Comparison of ENCODE assay signal across 17 cellular contexts in the genomic region with DNA sequence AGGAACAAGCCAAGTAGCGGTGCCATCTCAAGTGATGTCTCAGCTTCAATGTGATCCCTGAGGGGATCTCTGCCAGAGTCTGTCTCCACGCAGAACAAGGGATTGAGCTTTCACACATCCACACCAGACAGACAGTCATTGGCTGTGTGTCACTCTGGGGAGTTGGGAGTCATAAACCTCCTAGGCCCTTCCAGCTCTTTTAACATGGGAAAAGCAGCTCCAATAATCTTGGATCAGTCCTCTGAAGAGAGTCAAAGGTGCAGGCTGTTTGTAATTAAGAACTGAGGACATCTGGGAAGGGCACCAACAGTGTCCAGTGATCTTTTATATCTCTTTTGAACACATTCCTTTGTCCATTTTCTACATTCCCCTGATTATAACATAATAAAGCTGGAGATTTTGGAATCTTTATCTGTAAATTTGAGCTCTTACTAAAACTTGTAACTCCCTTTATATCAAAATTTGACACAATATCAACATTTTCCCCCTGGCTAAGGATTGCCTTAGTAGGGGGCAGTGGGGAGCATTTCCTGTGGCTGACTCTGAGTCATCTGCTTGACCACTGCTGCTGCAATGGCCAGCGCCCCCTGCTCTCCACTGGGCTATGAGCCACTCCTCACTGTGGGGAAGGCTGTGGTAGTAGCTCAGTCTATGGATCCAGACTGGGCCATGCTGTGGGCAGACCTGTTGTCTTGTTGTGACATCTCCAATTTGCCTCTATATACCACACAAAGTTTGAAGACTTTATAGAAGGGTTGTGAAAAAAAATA.
DNase-seq lines count a peak whose midpoint lies in the region; ATAC-seq and TF ChIP-seq lines count a peak whose summit lies in the region.
"Had no signal": no experiment of that assay in that cellular context is flagged by ENCODE, and none has a peak within 500 bp of the region (broad histone marks: within the 10 kb centered on the region; RNA-seq: fewer than 3 reads in every experiment).

No MANE protein-coding gene starts in this region.

- no peaks in the 10 kb centered on the region for H3K27me3 ChIP-seq in adrenal gland
- no peaks in the 10 kb centered on the region for H3K27me3 ChIP-seq in esophagus muscularis mucosa
- no peaks in the 10 kb centered on the region for H3K27me3 ChIP-seq in lung (ENCODE audit: control insufficient read depth, insufficient read depth)
- H3K27me3 ChIP-seq in upper lobe of left lung = no peaks in the 10 kb centered on the region

- ATAC-seq in lung (ENCODE audit: insufficient read depth, low FRiP score) (peak; percentile 40), upper lobe of left lung (ENCODE audit: low FRiP score in 2 of 2) (peak; percentile 62 to 71), HG03196 (IDR thresholded peaks at IDR 0.05; ENCODE audit: unreplicated experiment) (no peak), GM21367 (IDR thresholded peaks at IDR 0.05; ENCODE audit: unreplicated experiment) (no peak)
- ATAC-seq: activated naive CD8-positive, alpha-beta T cell treated with anti-CD3 and anti-CD28 coated beads, Interleukin-2, amount 50 U/mL, for 24 hours had no signal

- H3K4me3 ChIP-seq in adrenal gland (no peak overlapping the region), esophagus muscularis mucosa (no peak overlapping the region), lung (no peak overlapping the region), upper lobe of left lung (no peak overlapping the region)
- H3K4me3 ChIP-seq: prostate gland had no signal

- DNase-seq in adrenal gland (peak; percentile 10 to 53 (median 17)), esophagus muscularis mucosa (ENCODE audit: extremely low spot score) (no peak), lung (ENCODE audit: low spot score) (no peak), upper lobe of left lung (no peak), hepatic stellate cell (ENCODE audit: low spot score) (no peak)
- DNase-seq: activated CD4-positive, alpha-beta T cell treated with anti-CD3 and anti-CD28 coated beads for 1 hour; activated naive CD8-positive, alpha-beta T cell treated with anti-CD3 and anti-CD28 coated beads, Interleukin-2, amount 50 U/mL, for 24 hours; effector CD4-positive, alpha-beta T cell; glutamatergic neuron; KBM-7; NCI-H1930; NCI-H446; nephron progenitor cell; NK-92 treated with Interleukin-12 subunit alpha and Interleukin-12 subunit beta, amount 100 ng/mL, for 24 hours had no signal

- WGBS in adrenal gland, 4 donors = 55 to 59% (median 58%) methylated on average over 3 of the region's 3 CpGs
- WGBS in esophagus muscularis mucosa = 70% methylated on average over 3 of the region's 3 CpGs
- 68 to 88% methylated on average over 3 of the region's 3 CpGs for WGBS in lung, 2 donors
- WGBS in upper lobe of left lung, 2 donors = 69 to 75% methylated on average over 2 to 3 of the region's 3 CpGs

- TF ChIP-seq CTCF in adrenal gland (IDR thresholded peaks at IDR 0.05) = no peak
- TF ChIP-seq CTCF in esophagus muscularis mucosa (IDR thresholded peaks at IDR 0.05) = no peak
- TF ChIP-seq CTCF in lung (IDR thresholded peaks at IDR 0.05; ENCODE audit: control extremely low read depth, extremely low read depth) = no peak
- no peak for TF ChIP-seq CTCF in upper lobe of left lung (IDR thresholded peaks at IDR 0.05)

- no peak for TF ChIP-seq POLR2A in adrenal gland (IDR thresholded peaks at IDR 0.05)
- no peak for TF ChIP-seq POLR2A in esophagus muscularis mucosa (IDR thresholded peaks at IDR 0.05; ENCODE audit: low read depth)
- no peak for TF ChIP-seq POLR2A in upper lobe of left lung (IDR thresholded peaks at IDR 0.05)

- intact Hi-C loops in adrenal gland (cut with DNase I) = no loop called here
- intact Hi-C loops in esophagus muscularis mucosa (cut with DNase I) = no loop called here

- TF ChIP-seq EP300 in esophagus muscularis mucosa (IDR thresholded peaks at IDR 0.05) = no peak
- TF ChIP-seq EP300 in upper lobe of left lung (IDR thresholded peaks at IDR 0.05) = no peak

- H3K36me3 ChIP-seq in adrenal gland (replicated peaks in 1 of 2) (no peaks in the 10 kb centered on the region), esophagus muscularis mucosa (no peaks in the 10 kb centered on the region), lung (ENCODE audit: control insufficient read depth in 2 of 2, insufficient read depth in 2 of 2, low read length in 2 of 2) (no peaks in the 10 kb centered on the region), upper lobe of left lung (no peaks in the 10 kb centered on the region)
- H3K36me3 ChIP-seq: prostate gland had no signal

- H3K9me3 ChIP-seq in adrenal gland (replicated peaks in 1 of 3) (no peaks in the 10 kb centered on the region), esophagus muscularis mucosa (peaks cover 0 to 6% (median 0%) of the 10 kb centered on the region in 4 donors), lung (ENCODE audit: control insufficient read depth in 2 of 2, insufficient read depth in 1 of 2, low read length in 1 of 2) (peaks cover 0 to 2% of the 10 kb centered on the region in 2 donors), upper lobe of left lung (no peaks in the 10 kb centered on the region)
- H3K9me3 ChIP-seq: prostate gland had no signal

- H3K27ac ChIP-seq in adrenal gland = peak overlapping the region in 1 of 5 donors; percentile 17
- H3K27ac ChIP-seq in esophagus muscularis mucosa (replicated peaks in 1 of 4) = peak overlapping the region in 3 of 4 donors; percentile 16 to 20 (median 18)
- peak overlapping the region in 1 of 2 donors; percentile 10 for H3K27ac ChIP-seq in lung (ENCODE audit: low read depth in 1 of 2, low read length in 1 of 2)
- no peak overlapping the region for H3K27ac ChIP-seq in upper lobe of left lung
- H3K27ac ChIP-seq: prostate gland had no signal

- H3K4me1 ChIP-seq in adrenal gland (replicated peaks in 1 of 2) (no peaks in the 10 kb centered on the region), esophagus muscularis mucosa (peaks cover 0 to 3% (median 0%) of the 10 kb centered on the region in 4 donors), lung (ENCODE audit: control insufficient read depth in 2 of 2, insufficient read depth in 2 of 2, low read length in 2 of 2) (no peaks in the 10 kb centered on the region), upper lobe of left lung (peaks cover 0 to 7% (median 0%) of the 10 kb centered on the region in 4 donors)
- H3K4me1 ChIP-seq: prostate gland had no signal

Comparison
In these comparisons a context has a peak if more than half of its experiments do, and no peak if none do; other contexts are left out.
1. DNase-seq: peak in adrenal gland (7 of 7); none in esophagus muscularis mucosa (single experiment), lung (single experiment), upper lobe of left lung (0 of 2) and hepatic stellate cell (single experiment).
2. H3K27ac ChIP-seq: peak in esophagus muscularis mucosa (3 of 4); none in upper lobe of left lung (0 of 4).
3. ATAC-seq: peak in lung (single experiment) and upper lobe of left lung (2 of 2); none in HG03196 (single experiment) and GM21367 (single experiment).